18 cellular contexts compared by ENCODE assay signal in genomic region chr4:185311113-185311888, GRCh38.
A peak's percentile ranks its signal among the peaks of the same experiment; 100 is the strongest.
DNase-seq lines count a peak whose midpoint lies in the region; ATAC-seq and FAIRE-seq lines count a peak whose summit lies in the region.
"Had no signal": no experiment of that assay in that cellular context is flagged by ENCODE, and none has a peak within 500 bp of the region (broad histone marks: within the 10 kb centered on the region; RNA-seq: fewer than 3 reads in every experiment).

No MANE protein-coding gene starts in this region.

- H3K9me3 ChIP-seq in BLaER1: no peaks in the 10 kb centered on the region

- peak overlapping the region; percentile 67 for H3K4me2 ChIP-seq in BLaER1

- H3K9ac ChIP-seq in BLaER1: no peak overlapping the region

- DNase-seq in GM19239 (ENCODE audit: insufficient read length, low spot score): no peak
- DNase-seq in foreskin melanocyte: no peak
- no peak for DNase-seq in hypothalamus (lab: John Stamatoyannopoulos, UW)
- no peak for DNase-seq in NCI-H2171 treated with DMSO at 0.1 percent for 48 hours (lab: John Stamatoyannopoulos, UW)
- no peak for DNase-seq in NCI-H2227 treated with DMSO at 0.1 percent for 48 hours (lab: John Stamatoyannopoulos, UW)
- DNase-seq: CD8-positive, alpha-beta memory T cell; foreskin keratinocyte; immature natural killer cell; KBM-7; mesendoderm; NCI-H1417; NCI-H446; WERI-Rb-1 had no signal

- no peaks in the 10 kb centered on the region for H4K20me1 ChIP-seq in BLaER1

- ATAC-seq in HG02610 (IDR thresholded peaks at IDR 0.05; ENCODE audit: unreplicated experiment) (peak; percentile 20), HG03460 (IDR thresholded peaks at IDR 0.05; ENCODE audit: unreplicated experiment) (peak; percentile 31)
- ATAC-seq: foreskin keratinocyte had no signal

- H3K4me1 ChIP-seq in BLaER1: peaks cover 31% of the 10 kb centered on the region

- no peaks in the 10 kb centered on the region for H3K27me3 ChIP-seq in BLaER1
- H3K27me3 ChIP-seq: foreskin keratinocyte had no signal

- no peak overlapping the region for H3K27ac ChIP-seq in BLaER1
- H3K27ac ChIP-seq: foreskin keratinocyte, skin epidermis, WERI-Rb-1 had no signal

- no peak overlapping the region for H3K4me3 ChIP-seq in BLaER1
- H3K4me3 ChIP-seq: skin epidermis had no signal

- peak; percentile 91 for FAIRE-seq in GM19239 (lab: Jason Lieb, UNC)
- FAIRE-seq: A204.1 had no signal

- peaks cover 76% of the 10 kb centered on the region for H3K36me3 ChIP-seq in BLaER1
